Comparison of ENCODE assay signal across 18 cellular contexts in genomic region chr5:178214160-178214803, GRCh38. TPM values are rescaled to one million over a fixed set of nuclear protein-coding genes. Genes with fewer than 3 reads are reported as not detected.
DNase-seq lines count a peak whose midpoint lies in the region; ATAC-seq, FAIRE-seq and TF ChIP-seq lines count a peak whose summit lies in the region.
"Had no signal": no experiment of that assay in that cellular context is flagged by ENCODE, and none has a peak within 500 bp of the region (broad histone marks: within the 10 kb centered on the region; RNA-seq: fewer than 3 reads in every experiment).

No MANE protein-coding gene starts in this region.

- in situ Hi-C loops in GM18951 (cut with MboI; ENCODE audit: low sequenced_read_pairs, unreplicated experiment) (no loop called here), K562 (cut with MboI) (no loop called here)

- peak; percentile 2; the same call in 1 of the 3 replicates for ATAC-seq in SK-N-SH treated with all-trans-retinoic acid at 6 μM for 48 hours
- ATAC-seq in K562: no peak

- no peak overlapping the region for H3K4me3 ChIP-seq in SK-N-SH (ENCODE audit: low read depth in 2 of 2, low read length in 1 of 2)
- H3K4me3 ChIP-seq in K562: no peak overlapping the region
- H3K4me3 ChIP-seq: neural progenitor cell, skin epidermis, upper lobe of left lung had no signal

- H3K27ac Mint-ChIP-seq in nephron: peak overlapping the region; percentile 61 to 84 (median 75)
- H3K27ac Mint-ChIP-seq: neural progenitor cell had no signal

- H3K4me2 ChIP-seq in SK-N-SH (no peak overlapping the region), K562 (ENCODE audit: insufficient read depth, low read length) (no peak overlapping the region)
- H3K4me2 ChIP-seq: neural progenitor cell had no signal

- no TSS peak for BruUV-seq in K562 (replicated peaks; lab: Mats Ljungman, UMichigan)

- no peaks in the 10 kb centered on the region for H3K9me1 ChIP-seq in K562 (ENCODE audit: control insufficient read depth, insufficient read depth, low read length)

- no peak for FAIRE-seq in K562 (lab: Jason Lieb, UNC)
- FAIRE-seq: keratinocyte had no signal

- H3K9me3 Mint-ChIP-seq in nephron: no peaks in the 10 kb centered on the region
- H3K9me3 Mint-ChIP-seq: neural progenitor cell had no signal

- DNase-seq in SK-N-SH (no peak), K562 (ENCODE audit: extremely low read depth in 1 of 4, low spot score in 3 of 4) (no peak), RKO (ENCODE audit: low spot score) (no peak), DMS153 treated with DMSO at 0.1 percent for 48 hours (lab: John Stamatoyannopoulos, UW; ENCODE audit: unreplicated experiment) (no peak)
- no peak for DNase-seq in stimulated activated CD8-positive, alpha-beta memory T cell treated with anti-CD3 and anti-CD28 coated beads, Interleukin-4, amount 100 ng/mL, for 48 hours
- DNase-seq: activated CD4-positive, alpha-beta T cell treated with anti-CD3 and anti-CD28 coated beads for 48 hours; amniotic stem cell; DMS153; effector CD8-positive, alpha-beta T cell; foreskin melanocyte; NCI-H2171; upper lobe of left lung had no signal

- POLR2A ChIA-PET in SK-N-SH (lab: Yijun Ruan, JAX): interaction anchor here (1.0 to 1.1 kb wide), 2 partner anchors 10 to 11 kb away, joined by 3 to 4 read pairs; partner anchors contain the start of gene HNRNPAB
- POLR2A ChIA-PET in K562 (lab: Yijun Ruan, JAX): interaction anchor here (0.6 to 12.7 kb wide), 15 partner anchors 10 to 549 kb away, joined by 3 to 162 read pairs (median 3); partner anchors contain the start of genes HNRNPAB and PHYKPL

- H3K27me3 ChIP-seq in SK-N-SH (ENCODE audit: insufficient read depth) (no peaks in the 10 kb centered on the region), K562 (ENCODE audit: control insufficient read depth in 2 of 2, insufficient read depth in 2 of 2, low read length in 2 of 2) (no peaks in the 10 kb centered on the region)
- H3K27me3 ChIP-seq: neural progenitor cell, upper lobe of left lung had no signal

- H3K4me1 ChIP-seq in SK-N-SH (ENCODE audit: control insufficient read depth in 1 of 2, insufficient read depth in 2 of 2, low read depth in 1 of 2, low read length in 1 of 2) (peaks cover 0 to 12% of the 10 kb centered on the region in 2 experiments; a peak in 1 of 4 replicates), K562 (replicated peaks in 1 of 2; ENCODE audit: control insufficient read depth in 2 of 2, insufficient read depth in 2 of 2, low read length in 2 of 2) (peaks cover 0 to 14% of the 10 kb centered on the region in 2 experiments; a peak in 3 of 5 replicates)
- H3K4me1 ChIP-seq: neural progenitor cell had no signal

- no peak overlapping the region for H2AFZ ChIP-seq in SK-N-SH (ENCODE audit: low read depth)
- no peak overlapping the region for H2AFZ ChIP-seq in K562 (ENCODE audit: low read depth, low read length)
- H2AFZ ChIP-seq: neural progenitor cell had no signal

- peaks cover 37% of the 10 kb centered on the region for H3K79me2 ChIP-seq in SK-N-SH (ENCODE audit: insufficient read depth)
- peaks cover 6% of the 10 kb centered on the region for H3K79me2 ChIP-seq in K562 (ENCODE audit: control insufficient read depth, insufficient read depth, low read length)

- no peak for TF ChIP-seq EP300 in SK-N-SH (IDR thresholded peaks at IDR 0.05; ENCODE audit: borderline replicate concordance in 1 of 2, low read depth in 1 of 2, low read length in 1 of 2)
- no peak for TF ChIP-seq EP300 in K562 (IDR thresholded peaks at IDR 0.05; ENCODE audit: low read length)

- CTCF ChIA-PET in SK-N-SH (lab: Yijun Ruan, JAX): interaction anchor here (0.7 to 1.5 kb wide), 3 partner anchors 12 to 138 kb away, joined by 3 to 4 read pairs (median 3); no protein-coding TSS in a partner anchor
- CTCF ChIA-PET in K562 (lab: Yijun Ruan, JAX; ENCODE audit: low intra/inter-chr PET ratio): no interaction called here

- H3K9ac ChIP-seq in SK-N-SH (no peak overlapping the region), K562 (ENCODE audit: insufficient read depth in 1 of 2, low read depth in 2 of 2, low read length in 2 of 2) (no peak overlapping the region; a peak in 1 of 4 replicates)
- H3K9ac ChIP-seq: neural progenitor cell had no signal

- TF ChIP-seq CTCF in SK-N-SH (IDR thresholded peaks at IDR 0.05) (no peak), K562 (IDR thresholded peaks at IDR 0.05 in 2 of 3, conservative IDR thresholded peaks at IDR 0.05 in 1 of 3; ENCODE audit: insufficient read depth in 2 of 3, low read depth in 1 of 3, low read length in 3 of 3) (no peak), nephron (IDR thresholded peaks at IDR 0.05; ENCODE audit: unreplicated experiment in 3 of 3) (no peak)

- H3K27ac ChIP-seq in SK-N-SH (ENCODE audit: low read depth in 2 of 2, low read length in 1 of 2) (no peak overlapping the region; a peak in 1 of 4 replicates), K562 (ENCODE audit: extremely low read depth, low read depth, low read length) (peak overlapping the region; percentile 22; the same call in 1 of the 3 replicates)
- H3K27ac ChIP-seq: neural progenitor cell had no signal

- no peaks in the 10 kb centered on the region for H3K9me2 ChIP-seq in SK-N-SH

- H3K36me3 Mint-ChIP-seq in nephron (ENCODE audit: low read depth): peaks cover 73% of the 10 kb centered on the region

- TF ChIP-seq RAD21 in SK-N-SH (IDR thresholded peaks at IDR 0.05; ENCODE audit: low read length) (no peak), K562 (CRISPR knock-in tag; conservative IDR thresholded peaks at IDR 0.05 in 1 of 2, IDR thresholded peaks at IDR 0.05 in 1 of 2) (no peak)

- H3K4me3 Mint-ChIP-seq in nephron: no peak overlapping the region
- H3K4me3 Mint-ChIP-seq: neural progenitor cell had no signal

- TF ChIP-seq POLR2A in GM18951 (IDR thresholded peaks at IDR 0.05; ENCODE audit: extremely low read depth, insufficient read depth, insufficient read length): peak; percentile 17
- TF ChIP-seq POLR2A in K562 (conservative IDR thresholded peaks at IDR 0.05): peak; percentile 27; the same call in 1 of the 2 replicates

- no peaks in the 10 kb centered on the region for H3K27me3 Mint-ChIP-seq in nephron (ENCODE audit: low read depth)

- intact Hi-C loops in K562 (cut with micrococcal nuclease): no loop called here

- H3K4me1 Mint-ChIP-seq in nephron: peaks cover 14% of the 10 kb centered on the region
- H3K4me1 Mint-ChIP-seq: neural progenitor cell had no signal

- H4K20me1 ChIP-seq in SK-N-SH (ENCODE audit: insufficient read depth) (peaks cover 45% of the 10 kb centered on the region), K562 (replicated peaks; ENCODE audit: control insufficient read depth, insufficient read depth, low read length) (peaks cover 37% of the 10 kb centered on the region)

- H3F3A ChIP-seq in SK-N-SH (replicated peaks; ENCODE audit: insufficient read depth): peaks cover 16% of the 10 kb centered on the region

- H3K9me3 ChIP-seq in SK-N-SH (no peaks in the 10 kb centered on the region), K562 (replicated peaks; ENCODE audit: control insufficient read depth, insufficient read depth, low read depth, low read length) (no peaks in the 10 kb centered on the region)
- H3K9me3 ChIP-seq: upper lobe of left lung had no signal

- H3K36me3 ChIP-seq in SK-N-SH (replicated peaks in 1 of 2; ENCODE audit: control insufficient read depth in 1 of 2, insufficient read depth in 2 of 2, low read length in 1 of 2) (peaks cover 38 to 71% of the 10 kb centered on the region in 2 experiments), K562 (ENCODE audit: control insufficient read depth, insufficient read depth, low read length) (peaks cover 89% of the 10 kb centered on the region)

- WGBS in SK-N-SH (ENCODE audit: low lambda C conversion rate): 94% methylated on average over 6 of the region's 6 CpGs
- WGBS in K562 (ENCODE audit: insufficient coverage, low coverage, missing lambda C conversion rate): 74% methylated on average over 6 of the region's 6 CpGs

RNA-seq across cellular contexts. Expression of gene HNRNPAB, which starts 9.9 kb away (rescaled TPM):
- polyA plus RNA-seq in SK-N-SH (2012; rRNA removed) (157 and 164 TPM in 2 replicates), K562 (2011; rRNA removed) (160 and 253 TPM in 2 replicates), K562 (2014; fragmentation: Illumina TruSeq; extraction: Trizol) (284 and 307 TPM in 2 replicates), K562 (2014; fragmentation: Nextera tagmentation; extraction: Ambion mirVana) (10 to 100 TPM; 34.6 to 44.7 TPM), K562 (2014; rRNA removed) (404 and 425 TPM in 2 replicates)
- 179 and 207 TPM in 2 replicates for polyA plus RNA-seq in SK-N-SH (2012; cell fraction: cytosol; rRNA removed)
- 80.9 and 111 TPM in 2 replicates for polyA plus RNA-seq in SK-N-SH (2012; cell fraction: nucleus; rRNA removed)
- total RNA-seq in K562 (2011; cell fraction: chromatin; rRNA removed; ENCODE audit: low replicate concordance): 107 and 112 TPM in 2 replicates
- 50.4 and 55.9 TPM in 2 replicates for total RNA-seq in K562 (2011; cell fraction: nucleolus; rRNA removed)
- total RNA-seq in K562 (2011; cell fraction: nucleoplasm; rRNA removed): 93.1 and 119 TPM in 2 replicates
- total RNA-seq in K562 (2014; rRNA removed) (236 and 251 TPM in 2 replicates), K562 (2014; rRNA removed; fragmentation: Illumina TruSeq; extraction: Trizol) (193 and 210 TPM in 2 replicates), K562 (2015; rRNA removed; fragmentation: Illumina TruSeq; extraction: Trizol) (213 and 223 TPM in 2 replicates), K562 (2021) (299 and 351 TPM in 2 replicates)
- polyA plus RNA-seq in K562 (2011; cell fraction: cytosol; rRNA removed): 229 and 236 TPM in 2 replicates
- polyA plus RNA-seq in K562 (2011; cell fraction: nucleus; rRNA removed): 131 TPM in 2 replicates
- 175 and 305 TPM in 2 replicates for polyA plus RNA-seq in K562 (2012)
- polyA minus RNA-seq in K562 (2011; rRNA and poly(A)+ RNA removed): 75.6 and 103 TPM in 2 replicates
- polyA minus RNA-seq in K562 (2011; cell fraction: cytosol; rRNA and poly(A)+ RNA removed): 69.1 and 82.2 TPM in 2 replicates
- 31.9 and 48.4 TPM in 2 replicates for polyA minus RNA-seq in K562 (2011; cell fraction: nucleus; rRNA and poly(A)+ RNA removed)

RNA-seq across cellular contexts. Expression of gene PHYKPL, which starts 18.3 kb away (rescaled TPM):
- polyA plus RNA-seq in SK-N-SH (2012; rRNA removed) (46.8 and 61.3 TPM in 2 replicates), K562 (2011; rRNA removed) (25.6 and 40.7 TPM in 2 replicates), K562 (2014; fragmentation: Illumina TruSeq; extraction: Trizol) (19.6 and 20.1 TPM in 2 replicates), K562 (2014; fragmentation: Nextera tagmentation; extraction: Ambion mirVana) (1 to 10 TPM; 4.7 to 6.5 TPM), K562 (2014; rRNA removed) (31.9 and 32.0 TPM in 2 replicates)
- 18.4 and 23.3 TPM in 2 replicates for polyA plus RNA-seq in SK-N-SH (2012; cell fraction: cytosol; rRNA removed)
- 262 and 272 TPM in 2 replicates for polyA plus RNA-seq in SK-N-SH (2012; cell fraction: nucleus; rRNA removed)
- total RNA-seq in K562 (2011; cell fraction: chromatin; rRNA removed; ENCODE audit: low replicate concordance): 203 and 378 TPM in 2 replicates
- 205 and 217 TPM in 2 replicates for total RNA-seq in K562 (2011; cell fraction: nucleolus; rRNA removed)
- 219 and 287 TPM in 2 replicates for total RNA-seq in K562 (2011; cell fraction: nucleoplasm; rRNA removed)
- total RNA-seq in K562 (2014; rRNA removed) (18.6 and 21.6 TPM in 2 replicates), K562 (2014; rRNA removed; fragmentation: Illumina TruSeq; extraction: Trizol) (13.9 and 18.4 TPM in 2 replicates), K562 (2015; rRNA removed; fragmentation: Illumina TruSeq; extraction: Trizol) (16.7 and 17.1 TPM in 2 replicates), K562 (2021) (34.0 and 34.7 TPM in 2 replicates)
- polyA plus RNA-seq in K562 (2011; cell fraction: cytosol; rRNA removed): 18.3 and 25.8 TPM in 2 replicates
- polyA plus RNA-seq in K562 (2011; cell fraction: nucleus; rRNA removed): 126 and 156 TPM in 2 replicates
- 19.8 and 52.3 TPM in 2 replicates for polyA plus RNA-seq in K562 (2012)
- 33.9 and 36.4 TPM in 2 replicates for polyA minus RNA-seq in K562 (2011; rRNA and poly(A)+ RNA removed)
- polyA minus RNA-seq in K562 (2011; cell fraction: cytosol; rRNA and poly(A)+ RNA removed): 9.2 and 15.5 TPM in 2 replicates
- 71.5 and 72.2 TPM in 2 replicates for polyA minus RNA-seq in K562 (2011; cell fraction: nucleus; rRNA and poly(A)+ RNA removed)

RNA-seq across cellular contexts. Expression of gene GMCL2, which starts 27.1 kb away (rescaled TPM):
- polyA plus RNA-seq in SK-N-SH (2012; rRNA removed): not detected in 2 replicates
- polyA plus RNA-seq in SK-N-SH (2012; cell fraction: cytosol; rRNA removed): 0.01 TPM in 2 replicates
- not detected in 2 replicates for polyA plus RNA-seq in SK-N-SH (2012; cell fraction: nucleus; rRNA removed)
- total RNA-seq in K562 (2011; cell fraction: chromatin; rRNA removed; ENCODE audit: low replicate concordance): 0.14 TPM in 1 of 2 replicates, not detected in the other
- not detected in 2 replicates for total RNA-seq in K562 (2011; cell fraction: nucleolus; rRNA removed)
- not detected in 2 replicates for total RNA-seq in K562 (2011; cell fraction: nucleoplasm; rRNA removed)
- not detected in 2 replicates for total RNA-seq in K562 (2014; rRNA removed)
- 0.04 TPM in 1 of 2 replicates, not detected in the other for total RNA-seq in K562 (2014; rRNA removed; fragmentation: Illumina TruSeq; extraction: Trizol)
- not detected in 2 replicates for total RNA-seq in K562 (2015; rRNA removed; fragmentation: Illumina TruSeq; extraction: Trizol)
- not detected in 2 replicates for total RNA-seq in K562 (2021)
- polyA plus RNA-seq in K562 (2011; rRNA removed): 0.03 TPM in 1 of 2 replicates, not detected in the other
- polyA plus RNA-seq in K562 (2011; cell fraction: cytosol; rRNA removed): not detected in 2 replicates
- polyA plus RNA-seq in K562 (2011; cell fraction: nucleus; rRNA removed): not detected in 2 replicates
- not detected in 2 replicates for polyA plus RNA-seq in K562 (2012)
- polyA plus RNA-seq in K562 (2014; fragmentation: Illumina TruSeq; extraction: Trizol): not detected in 2 replicates
- polyA plus RNA-seq in K562 (2014; fragmentation: Nextera tagmentation; extraction: Ambion mirVana): not detected
- not detected in 2 replicates for polyA plus RNA-seq in K562 (2014; rRNA removed)
- polyA minus RNA-seq in K562 (2011; rRNA and poly(A)+ RNA removed): 0.06 TPM in 1 of 2 replicates, not detected in the other
- polyA minus RNA-seq in K562 (2011; cell fraction: cytosol; rRNA and poly(A)+ RNA removed): not detected in 2 replicates
- polyA minus RNA-seq in K562 (2011; cell fraction: nucleus; rRNA and poly(A)+ RNA removed): not detected in 2 replicates
- total RNA-seq: upper lobe of left lung had no signal
- polyA plus RNA-seq: keratinocyte had no signal
